8 cellular contexts compared by ENCODE assay signal in the genomic region with DNA sequence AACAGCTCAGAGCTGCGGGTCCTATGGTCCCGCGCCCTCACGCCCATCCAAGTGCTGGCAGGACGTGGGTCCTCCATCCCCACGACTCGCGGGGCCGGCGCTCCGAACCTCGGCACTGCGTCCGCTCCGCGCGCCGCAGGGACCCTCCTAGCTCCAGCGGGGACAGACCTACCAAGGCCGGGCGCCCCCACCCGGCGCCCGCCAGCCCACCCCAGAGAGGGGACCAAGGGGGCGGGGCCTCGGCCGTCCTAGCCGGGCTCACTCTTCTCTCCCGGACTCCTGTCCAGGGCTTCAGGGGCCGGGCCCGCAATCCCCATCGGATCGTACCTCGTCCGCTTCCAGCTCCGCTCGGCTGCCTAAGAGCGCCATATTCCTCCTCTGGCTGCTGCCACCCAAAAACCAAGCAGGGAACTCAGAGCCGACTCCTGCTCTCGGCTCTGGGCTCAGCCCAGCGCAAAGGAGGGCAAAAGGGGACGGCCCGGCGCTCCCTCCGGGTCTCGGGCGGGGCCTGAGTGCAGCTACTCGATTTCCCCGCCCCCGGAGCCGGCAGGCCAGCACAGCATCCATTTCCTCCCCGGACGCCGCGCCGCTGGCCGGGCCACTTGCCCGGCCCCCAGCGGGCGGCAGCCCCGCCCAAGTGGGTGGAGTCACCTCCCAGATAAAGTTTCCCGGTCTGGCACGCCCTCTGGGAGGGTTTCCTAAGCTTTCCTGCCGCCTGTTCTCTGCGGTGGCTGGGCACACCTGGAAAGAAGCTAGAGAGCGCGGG. TPM values are rescaled to one million over a fixed set of nuclear protein-coding genes. Genes with fewer than 3 reads are reported as not detected.
DNase-seq lines count a peak whose midpoint lies in the region; ATAC-seq and TF ChIP-seq lines count a peak whose summit lies in the region.

A gene (minus strand): TSS at position 460 of the 766 bp plus-strand sequence. CDS start 91 bp downstream, at position 369.

- peak; percentile 98 for DNase-seq in GM03348 (ENCODE audit: low spot score)
- DNase-seq in HCT116 (ENCODE audit: low read depth, low spot score), result peak; percentile 77
- DNase-seq in MM.1S, result peak; percentile 69
- peak; percentile 79 for DNase-seq in SKM-1 (lab: John Stamatoyannopoulos, UW; ENCODE audit: unreplicated experiment)
- DNase-seq in activated naive CD8-positive, alpha-beta T cell treated with anti-CD3 and anti-CD28 coated beads for 36 hours, result peak; percentile 90
- peak; percentile 96 for DNase-seq in Right ventricle myocardium superior
- DNase-seq in ovary, result peak; percentile 90 to 96 (median 93)
- DNase-seq in tibial artery, result peak; percentile 94 to 97

- H3K9me3 ChIP-seq in HCT116 (ENCODE audit: control insufficient read depth in 1 of 2, insufficient read depth in 1 of 2, low read depth in 1 of 2, low read length in 2 of 2), result no peaks in the 10 kb centered on the region
- no peaks in the 10 kb centered on the region for H3K9me3 ChIP-seq in MM.1S (replicated peaks; ENCODE audit: insufficient read depth, low read length)
- no peaks in the 10 kb centered on the region for H3K9me3 ChIP-seq in ovary
- H3K9me3 ChIP-seq in tibial artery, result no peaks in the 10 kb centered on the region

- POLR2A ChIA-PET in HCT116 (lab: Charles Lee), result no interaction called here

- H4K20me1 ChIP-seq in HCT116 (ENCODE audit: insufficient read depth), result no peaks in the 10 kb centered on the region
- no peaks in the 10 kb centered on the region for H4K20me1 ChIP-seq in MM.1S (ENCODE audit: insufficient read depth, low read length)

- BruUV-seq in HCT116 (replicated peaks; lab: Mats Ljungman, UMichigan), result no TSS peak

- peak within 1 kb of the TSS; percentile 91 for H3K27ac Mint-ChIP-seq in activated naive CD8-positive, alpha-beta T cell treated with anti-CD3 and anti-CD28 coated beads for 36 hours

- H3K9me2 ChIP-seq in HCT116 (ENCODE audit: insufficient read depth) (no peaks in the 10 kb centered on the region), MM.1S (replicated peaks; ENCODE audit: insufficient read depth, low read length) (no peaks in the 10 kb centered on the region)

- peak; percentile 97 for ATAC-seq in HCT116
- peak; percentile 99 for ATAC-seq in Right ventricle myocardium superior (ENCODE audit: poor library complexity)

- peaks cover 52% of the 10 kb centered on the region for H3K4me1 Mint-ChIP-seq in activated naive CD8-positive, alpha-beta T cell treated with anti-CD3 and anti-CD28 coated beads for 36 hours

- H3K4me1 ChIP-seq in HCT116 (ENCODE audit: control insufficient read depth in 1 of 2, insufficient read depth in 2 of 2, low read length in 2 of 2), result peaks cover 5 to 17% of the 10 kb centered on the region in 2 experiments; a peak in 3 of 4 replicates
- H3K4me1 ChIP-seq in MM.1S (ENCODE audit: low read length), result no peaks in the 10 kb centered on the region
- no peaks in the 10 kb centered on the region for H3K4me1 ChIP-seq in ovary (ENCODE audit: insufficient read depth)
- peaks cover 0 to 24% (median 6%) of the 10 kb centered on the region in 4 donors for H3K4me1 ChIP-seq in tibial artery

- H3K4me3 Mint-ChIP-seq in activated naive CD8-positive, alpha-beta T cell treated with anti-CD3 and anti-CD28 coated beads for 36 hours, result peak within 1 kb of the TSS; percentile 89

- TF ChIP-seq RAD21 in HCT116 (IDR thresholded peaks at IDR 0.05; ENCODE audit: low read depth), result no peak

- peaks cover 2% of the 10 kb centered on the region for H3K9me3 Mint-ChIP-seq in activated naive CD8-positive, alpha-beta T cell treated with anti-CD3 and anti-CD28 coated beads for 36 hours

- intact Hi-C loops in HCT116 (cut with micrococcal nuclease) (no loop called here), Right ventricle myocardium superior (cut with DNase I) (loop anchor here (10.0 kb wide), 1 partner anchor 108 kb away; no protein-coding TSS in a partner anchor), ovary (cut with DNase I) (loop anchor here in 2 of 4 donors (10.0 kb wide), 2 partner anchors 68 to 92 kb away; no protein-coding TSS in a partner anchor), tibial artery (cut with DNase I; ENCODE audit: low total_unique reads) (loop anchor here (5.0 to 10.0 kb wide), 2 partner anchors 95 to 118 kb away; a partner anchor contains a TSS)

- RAD21 ChIA-PET in HCT116 (lab: Charles Lee; ENCODE audit: low non-redundant PET in 1 of 2, low total read pairs in 2 of 2, uncharacterized antibody in 2 of 2, unreplicated experiment in 2 of 2), result no interaction called here

- 0 to 1% (median 0%) methylated on average over 43 to 67 of the region's 67 CpGs for WGBS in ovary, 3 donors

- H3F3A ChIP-seq in MM.1S (ENCODE audit: insufficient read depth, low read length), result no peaks in the 10 kb centered on the region

- H2AFZ ChIP-seq in HCT116 (ENCODE audit: low read depth, low read length, poor library complexity, severe bottlenecking), result peak within 1 kb of the TSS; percentile 93
- peak within 1 kb of the TSS; percentile 84 for H2AFZ ChIP-seq in MM.1S (ENCODE audit: low read length)

- peaks cover 11% of the 10 kb centered on the region for H3K36me3 Mint-ChIP-seq in activated naive CD8-positive, alpha-beta T cell treated with anti-CD3 and anti-CD28 coated beads for 36 hours

- CTCF ChIA-PET in HCT116 (lab: Charles Lee), result interaction anchor here (1.0 to 1.2 kb wide), 5 partner anchors 29 to 300 kb away, joined by 3 to 4 read pairs (median 3); no protein-coding TSS in a partner anchor

- H3K4me2 ChIP-seq in HCT116 (ENCODE audit: low read length) (peak within 1 kb of the TSS; percentile 93), MM.1S (ENCODE audit: low read depth, low read length) (peak within 1 kb of the TSS; percentile 76)

- peak within 1 kb of the TSS; percentile 18; the same call in 1 of the 2 replicates for H3K27ac ChIP-seq in HCT116 (ENCODE audit: low read depth, low read length)
- H3K27ac ChIP-seq in MM.1S (ENCODE audit: low read length), result no peak within 1 kb of the TSS
- H3K27ac ChIP-seq in ovary, result peak within 1 kb of the TSS; percentile 79 to 90
- H3K27ac ChIP-seq in tibial artery, result peak within 1 kb of the TSS; percentile 94 to 95

- no peaks in the 10 kb centered on the region for H3K36me3 ChIP-seq in HCT116 (ENCODE audit: control insufficient read depth in 1 of 2, insufficient read depth in 2 of 2, low read length in 2 of 2)
- no peaks in the 10 kb centered on the region for H3K36me3 ChIP-seq in MM.1S (replicated peaks; ENCODE audit: insufficient read depth, low read length)
- H3K36me3 ChIP-seq in ovary, result no peaks in the 10 kb centered on the region
- no peaks in the 10 kb centered on the region for H3K36me3 ChIP-seq in tibial artery

- H3K27me3 ChIP-seq in HCT116 (ENCODE audit: insufficient read depth, low read length) (no peaks in the 10 kb centered on the region), MM.1S (replicated peaks; ENCODE audit: insufficient read depth, low read length) (no peaks in the 10 kb centered on the region), ovary (no peaks in the 10 kb centered on the region), tibial artery (no peaks in the 10 kb centered on the region)

- no peaks in the 10 kb centered on the region for H3K27me3 Mint-ChIP-seq in activated naive CD8-positive, alpha-beta T cell treated with anti-CD3 and anti-CD28 coated beads for 36 hours

- TF ChIP-seq EP300 in ovary (IDR thresholded peaks at IDR 0.05), result no peak

- H3K4me3 ChIP-seq in HCT116 (replicated peaks in 1 of 2; ENCODE audit: low read depth in 1 of 2, low read length in 2 of 2) (peak within 1 kb of the TSS; percentile 69 to 74), MM.1S (ENCODE audit: low read length) (peak within 1 kb of the TSS; percentile 68), ovary (peak within 1 kb of the TSS; percentile 84), tibial artery (peak within 1 kb of the TSS; percentile 90 to 92)

- H3K9ac ChIP-seq in HCT116 (ENCODE audit: low read length) (peak within 1 kb of the TSS; percentile 66), MM.1S (ENCODE audit: low read length) (peak within 1 kb of the TSS; percentile 41; the same call in 1 of the 2 replicates)

- no peak for TF ChIP-seq CTCF in HCT116 (IDR thresholded peaks at IDR 0.05 in 2 of 3, conservative IDR thresholded peaks at IDR 0.05 in 1 of 3; ENCODE audit: borderline replicate concordance in 1 of 3, insufficient read depth in 1 of 3, low read depth in 2 of 3, low read length in 2 of 3)
- TF ChIP-seq CTCF in MM.1S (IDR thresholded peaks at IDR 0.05; ENCODE audit: low read length), result no peak
- TF ChIP-seq CTCF in ovary (IDR thresholded peaks at IDR 0.05), result no peak
- no peak for TF ChIP-seq CTCF in tibial artery (IDR thresholded peaks at IDR 0.05)

- TF ChIP-seq POLR2A in HCT116 (IDR thresholded peaks at IDR 0.05; ENCODE audit: borderline replicate concordance, extremely low read depth, insufficient read depth, insufficient read length) (no peak), ovary (IDR thresholded peaks at IDR 0.05) (peak; percentile 78)

- H3K79me2 ChIP-seq in HCT116 (ENCODE audit: insufficient read depth, low read length) (no peaks in the 10 kb centered on the region), MM.1S (ENCODE audit: low read length) (no peaks in the 10 kb centered on the region)

TF ChIP-seq in HCT116, 20 proteins besides CTCF, POLR2A, EP300 and RAD21 (continues in another document):
- TF ChIP-seq SRF (IDR thresholded peaks at IDR 0.05; ENCODE audit: low read depth), result no peak
- TF ChIP-seq SIN3A (IDR thresholded peaks at IDR 0.05; ENCODE audit: low read depth), result no peak
- no peak for TF ChIP-seq JUND (IDR thresholded peaks at IDR 0.05)
- no peak for TF ChIP-seq ZFX (IDR thresholded peaks at IDR 0.05)
- 0 out of 2 replicates have a peak, but pooled peaks have one; percentile 52 for TF ChIP-seq EGR1 (IDR thresholded peaks at IDR 0.05; ENCODE audit: low read depth)
- TF ChIP-seq, protein P1, sequence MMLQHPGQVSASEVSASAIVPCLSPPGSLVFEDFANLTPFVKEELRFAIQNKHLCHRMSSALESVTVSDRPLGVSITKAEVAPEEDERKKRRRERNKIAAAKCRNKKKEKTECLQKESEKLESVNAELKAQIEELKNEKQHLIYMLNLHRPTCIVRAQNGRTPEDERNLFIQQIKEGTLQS (IDR thresholded peaks at IDR 0.05), result no peak
- TF ChIP-seq CBX3 (IDR thresholded peaks at IDR 0.05; ENCODE audit: low read depth), result peak; percentile 5; the same call in 1 of the 2 replicates
- no peak for TF ChIP-seq CEBPB (IDR thresholded peaks at IDR 0.05; ENCODE audit: low read depth)

RNA-seq across cellular contexts. Expression of the gene that starts here (rescaled TPM):
- total RNA-seq in HCT116 (2021; ENCODE audit: unreplicated experiment) (7.4 TPM), Right ventricle myocardium superior (1.3 TPM), ovary (10 to 100 TPM in 6 of 7 donors, 1 to 10 TPM in 1; 8.6 to 26.0 (median 15.3) TPM)
- polyA plus RNA-seq in HCT116 (2012), result 2.0 and 3.4 TPM in 2 replicates
- 10 to 100 TPM; 16.2 to 17.3 TPM for total RNA-seq in activated naive CD8-positive, alpha-beta T cell treated with anti-CD3 and anti-CD28 coated beads for 36 hours
- 1 to 10 TPM; 2.9 to 7.4 TPM for polyA plus RNA-seq in ovary
